Comparison of ENCODE assay signal across 35 cellular contexts in genomic region chr1:244005455-244005854, GRCh38.
"Had no signal": no experiment of that assay in that cellular context is flagged by ENCODE, and none has a peak within 500 bp of the region (broad histone marks: within the 10 kb centered on the region; RNA-seq: fewer than 3 reads in every experiment).

No MANE protein-coding gene starts in this region.

- H3K9me3 ChIP-seq: MG63 had no signal

- DNase-seq: Karpas-422, Kasumi-1, MG63, MM.1S, MV-4-11, NCI-H1048, NCI-H1092, NCI-H1092 treated with DMSO at 0.1 percent for 48 hours, NCI-H1105, NCI-H1105 treated with DMSO at 0.1 percent for 48 hours, NCI-H1417, NCI-H1417 treated with DMSO at 0.1 percent for 48 hours, NCI-H1436, NCI-H1436 treated with DMSO at 0.1 percent for 48 hours, NCI-H146, NCI-H1694, NCI-H1694 treated with DMSO at 0.1 percent for 48 hours, NCI-H187, NCI-H187 treated with DMSO at 0.1 percent for 48 hours, NCI-H1930, NCI-H2029, NCI-H2029 treated with DMSO at 0.1 percent for 48 hours, NCI-H2081, NCI-H2081 treated with DMSO at 0.1 percent for 48 hours, NCI-H2107, NCI-H2171, NCI-H2171 treated with DMSO at 0.1 percent for 48 hours, NCI-H2227 treated with DMSO at 0.1 percent for 48 hours, NCI-H226, NCI-H345, NCI-H446, NCI-H446 treated with DMSO at 0.1 percent for 48 hours, NCI-H510A, NCI-H510A treated with DMSO at 0.1 percent for 48 hours, NCI-H524 had no signal

- H3K36me3 ChIP-seq: MG63 had no signal

- H3K4me3 ChIP-seq: MG63 had no signal
